ENCODE assay signal across 15 cellular contexts in the genomic region with DNA sequence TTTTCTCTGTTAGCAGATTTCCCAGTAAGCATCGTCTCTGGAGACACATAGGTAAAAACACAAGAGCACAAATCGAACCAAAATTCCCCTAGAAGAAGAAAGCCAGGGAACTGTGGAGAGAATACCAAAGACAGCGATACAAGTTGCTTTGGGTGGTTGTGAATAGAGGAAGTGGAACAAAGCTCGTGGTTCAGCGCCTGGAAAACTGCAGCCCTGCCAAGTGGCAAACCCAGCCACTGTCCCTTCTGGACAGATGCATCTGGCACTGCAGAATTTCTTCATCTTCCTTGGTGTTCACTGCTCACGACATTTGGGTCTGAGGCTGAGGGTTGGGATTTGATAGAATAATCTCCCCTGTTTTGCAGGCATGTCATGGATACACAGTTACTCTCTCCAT.
"Had no signal": no experiment of that assay in that cellular context is flagged by ENCODE, and none has a peak within 500 bp of the region (broad histone marks: within the 10 kb centered on the region; RNA-seq: fewer than 3 reads in every experiment).

No MANE protein-coding gene starts in this region.

- H3K4me1 Mint-ChIP-seq: endodermal cell had no signal

- H3K36me3 Mint-ChIP-seq: natural killer cell treated with Interleukin-12 subunit alpha and Interleukin-12 subunit beta and Interleukin-15 and Interleukin-18, amount 100 ng/mL, for 72 hours had no signal

- H3K4me3 Mint-ChIP-seq: endodermal cell; natural killer cell treated with Interleukin-12 subunit alpha and Interleukin-12 subunit beta and Interleukin-15 and Interleukin-18, amount 100 ng/mL, for 72 hours had no signal

- H3K9me3 Mint-ChIP-seq: natural killer cell treated with Interleukin-12 subunit alpha and Interleukin-12 subunit beta and Interleukin-15 and Interleukin-18, amount 100 ng/mL, for 72 hours had no signal

- H3K27me3 ChIP-seq: left lung, right lobe of liver had no signal

- H3K4me1 ChIP-seq: left lung, right lobe of liver had no signal

- H3K9me3 ChIP-seq: right lobe of liver had no signal

- DNase-seq: activated CD4-positive, alpha-beta T cell treated with anti-CD3 and anti-CD28 coated beads, Interleukin-2, amount 50 U/mL, for 1 hour; activated naive CD4-positive, alpha-beta T cell; activated T-cell treated with anti-CD3 and anti-CD28 coated beads for 4 hours; dorsolateral prefrontal cortex; erythroblast; hippocampal formation; left lung; occipital lobe; right lobe of liver; stimulated activated naive CD8-positive, alpha-beta T cell treated with anti-CD3 and anti-CD28 coated beads, Interleukin-15, Interleukin-2, amounts not matched to agents 100 U/mL and 50 U/mL, for 24 hours; trophoblast cell had no signal

- H3K27ac ChIP-seq: dorsolateral prefrontal cortex, left lung, right lobe of liver had no signal

- ATAC-seq: natural killer cell treated with Interleukin-12 subunit alpha and Interleukin-12 subunit beta and Interleukin-15 and Interleukin-18, amount 100 ng/mL, for 72 hours; right lobe of liver; stimulated activated naive CD8-positive, alpha-beta T cell treated with anti-CD3 and anti-CD28 coated beads, Interleukin-15, Interleukin-2, amounts not matched to agents 100 U/mL and 50 U/mL, for 24 hours had no signal

- H3K27ac Mint-ChIP-seq: endodermal cell; natural killer cell treated with Interleukin-12 subunit alpha and Interleukin-12 subunit beta and Interleukin-15 and Interleukin-18, amount 100 ng/mL, for 72 hours; progenitor cell of endocrine pancreas had no signal

- FAIRE-seq: keratinocyte had no signal

- H3K4me3 ChIP-seq: dorsolateral prefrontal cortex, left lung, right lobe of liver had no signal

- H3K36me3 ChIP-seq: left lung, right lobe of liver had no signal
